ENCODE assay signal across 28 cellular contexts in the genomic region with DNA sequence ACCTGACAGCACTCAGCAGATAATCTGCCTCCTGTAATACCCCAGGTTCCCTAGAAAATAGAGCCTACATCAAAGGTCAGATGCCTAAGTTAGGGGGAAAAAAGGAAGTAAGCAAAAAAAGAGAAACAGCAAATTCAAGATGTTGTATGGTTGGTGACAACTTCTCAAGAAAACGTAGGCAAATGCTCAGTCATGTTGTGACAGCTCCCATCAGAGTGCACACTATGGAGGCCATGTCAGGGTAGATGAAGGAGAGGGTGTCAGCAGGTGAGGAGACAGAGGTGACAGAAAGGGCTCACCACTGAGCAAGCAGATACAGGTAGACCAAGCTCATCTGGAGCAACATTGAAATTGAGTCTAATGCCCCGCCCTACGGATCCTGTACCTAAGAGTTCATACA.
"Had no signal": no experiment of that assay in that cellular context is flagged by ENCODE, and none has a peak within 500 bp of the region (broad histone marks: within the 10 kb centered on the region; RNA-seq: fewer than 3 reads in every experiment).

No MANE protein-coding gene starts in this region.

- H3K27ac Mint-ChIP-seq: stimulated activated effector memory CD8-positive, alpha-beta T cell treated with anti-CD3 and anti-CD28 coated beads, Interleukin-12 subunit alpha, Interleukin-12 subunit beta, amount 100 ng/mL, for 72 hours; stimulated activated naive B cell treated with anti-CD40 and anti-IgM and Interleukin-4, amounts not matched to agents 10 μg/mL and 1 μg/mL and 100 μg/mL, for 72 hours; stimulated activated naive CD8-positive, alpha-beta T cell treated with anti-CD3 and anti-CD28 coated beads, Interleukin-15, Interleukin-2, amounts not matched to agents 100 ng/mL and 50 ng/mL, for 24 hours; type B pancreatic cell had no signal

- H3K9me3 Mint-ChIP-seq: type B pancreatic cell had no signal

- H3K36me3 Mint-ChIP-seq: stimulated activated effector memory CD8-positive, alpha-beta T cell treated with anti-CD3 and anti-CD28 coated beads, Interleukin-12 subunit alpha, Interleukin-12 subunit beta, amount 100 ng/mL, for 72 hours; stimulated activated naive B cell treated with anti-CD40 and anti-IgM and Interleukin-4, amounts not matched to agents 10 μg/mL and 1 μg/mL and 100 μg/mL, for 72 hours; type B pancreatic cell had no signal

- H3K27me3 ChIP-seq: stomach, suprapubic skin, testis, thyroid gland, tibial nerve, transverse colon, upper lobe of left lung, upper lobe of right lung, uterus, vagina had no signal

- H3K4me3 Mint-ChIP-seq: stimulated activated effector memory CD8-positive, alpha-beta T cell treated with anti-CD3 and anti-CD28 coated beads, Interleukin-12 subunit alpha, Interleukin-12 subunit beta, amount 100 ng/mL, for 72 hours; stimulated activated naive B cell treated with anti-CD40 and anti-IgM and Interleukin-4, amounts not matched to agents 10 μg/mL and 1 μg/mL and 100 μg/mL, for 72 hours; stimulated activated naive CD8-positive, alpha-beta T cell treated with anti-CD3 and anti-CD28 coated beads, Interleukin-15, Interleukin-2, amounts not matched to agents 100 ng/mL and 50 ng/mL, for 24 hours; type B pancreatic cell had no signal

- H3K4me3 ChIP-seq: stomach, suprapubic skin, testis, thoracic aorta, thyroid gland, tibial artery, tibial nerve, transverse colon, upper lobe of left lung, upper lobe of right lung, uterus, vagina had no signal

- H3K4me1 Mint-ChIP-seq: stimulated activated effector memory CD8-positive, alpha-beta T cell treated with anti-CD3 and anti-CD28 coated beads, Interleukin-12 subunit alpha, Interleukin-12 subunit beta, amount 100 ng/mL, for 72 hours; stimulated activated naive B cell treated with anti-CD40 and anti-IgM and Interleukin-4, amounts not matched to agents 10 μg/mL and 1 μg/mL and 100 μg/mL, for 72 hours had no signal

- H3K9me3 ChIP-seq: stomach, suprapubic skin, testis, thoracic aorta, thyroid gland, tibial artery, tibial nerve, transverse colon, upper lobe of left lung, upper lobe of right lung, uterus, vagina had no signal

- H3K36me3 ChIP-seq: stomach, suprapubic skin, thoracic aorta, thyroid gland, tibial artery, tibial nerve, transverse colon, upper lobe of left lung, upper lobe of right lung, uterus, vagina had no signal

- ATAC-seq: stimulated activated effector memory CD8-positive, alpha-beta T cell treated with anti-CD3 and anti-CD28 coated beads, Interleukin-12 subunit alpha, Interleukin-12 subunit beta, amount 100 ng/mL, for 72 hours; stimulated activated naive CD8-positive, alpha-beta T cell treated with anti-CD3 and anti-CD28 coated beads, Interleukin-15, Interleukin-2, amounts not matched to agents 100 U/mL and 50 U/mL, for 24 hours; upper lobe of right lung had no signal

- H3K4me1 ChIP-seq: stomach, suprapubic skin, testis, thyroid gland, tibial artery, tibial nerve, transverse colon, upper lobe of left lung, upper lobe of right lung, uterus, vagina had no signal

- H3K27me3 Mint-ChIP-seq: stimulated activated naive CD8-positive, alpha-beta T cell treated with anti-CD3 and anti-CD28 coated beads, Interleukin-15, Interleukin-2, amounts not matched to agents 100 ng/mL and 50 ng/mL, for 24 hours had no signal

- DNase-seq: stimulated activated CD4-positive, alpha-beta T cell treated with anti-CD3 and anti-CD28 coated beads, Interleukin-2, amount 100 ng/mL, for 24 hours; stimulated activated CD4-positive, alpha-beta T cell treated with anti-CD3 and anti-CD28 coated beads, Interleukin-2, amount 100 ng/mL, for 48 hours; stimulated activated CD4-positive, alpha-beta T cell treated with anti-CD3 and anti-CD28 coated beads, Interleukin-4, amount 100 ng/mL, for 1 hour; stimulated activated CD4-positive, alpha-beta T cell treated with anti-CD3 and anti-CD28 coated beads, Interleukin-4, amount 100 ng/mL, for 24 hours; stimulated activated CD4-positive, alpha-beta T cell treated with anti-CD3 and anti-CD28 coated beads, Interleukin-4, amount 100 ng/mL, for 4 hours; stimulated activated CD8-positive, alpha-beta memory T cell treated with anti-CD3 and anti-CD28 coated beads, Interleukin-4, amount 100 ng/mL, for 48 hours; stimulated activated naive B cell treated with anti-CD40 and anti-IgM and Interleukin-4, amounts not matched to agents 10 μg/mL and 1 μg/mL and 100 μg/mL, for 72 hours; stimulated activated naive CD4-positive, alpha-beta T cell; stimulated activated naive CD4-positive, alpha-beta T cell treated with Interleukin-2 at 50 U/mL for 16 hours; stimulated activated naive CD8-positive, alpha-beta T cell treated with anti-CD3 and anti-CD28 coated beads, Interleukin-15, Interleukin-2, amounts not matched to agents 100 U/mL and 50 U/mL, for 24 hours; substantia nigra; testis; thyroid gland; tibial artery; transverse colon; trophoblast cell; upper lobe of left lung; upper lobe of right lung; uterus had no signal

- H3K27ac ChIP-seq: stomach, suprapubic skin, testis, thoracic aorta, thyroid gland, tibial artery, tibial nerve, transverse colon, upper lobe of left lung, upper lobe of right lung, uterus, vagina had no signal

- FAIRE-seq: urothelium cell line had no signal
